Comparison of ENCODE assay signal across 1 cellular context in genomic region chr1:161047436-161048420, GRCh38.
TF ChIP-seq lines count a peak whose summit lies in the region.

No MANE protein-coding gene starts in this region.

TF ChIP-seq in WTC11, 78 proteins besides CTCF, POLR2A, EP300 and RAD21:
- TF ChIP-seq, protein P1, sequence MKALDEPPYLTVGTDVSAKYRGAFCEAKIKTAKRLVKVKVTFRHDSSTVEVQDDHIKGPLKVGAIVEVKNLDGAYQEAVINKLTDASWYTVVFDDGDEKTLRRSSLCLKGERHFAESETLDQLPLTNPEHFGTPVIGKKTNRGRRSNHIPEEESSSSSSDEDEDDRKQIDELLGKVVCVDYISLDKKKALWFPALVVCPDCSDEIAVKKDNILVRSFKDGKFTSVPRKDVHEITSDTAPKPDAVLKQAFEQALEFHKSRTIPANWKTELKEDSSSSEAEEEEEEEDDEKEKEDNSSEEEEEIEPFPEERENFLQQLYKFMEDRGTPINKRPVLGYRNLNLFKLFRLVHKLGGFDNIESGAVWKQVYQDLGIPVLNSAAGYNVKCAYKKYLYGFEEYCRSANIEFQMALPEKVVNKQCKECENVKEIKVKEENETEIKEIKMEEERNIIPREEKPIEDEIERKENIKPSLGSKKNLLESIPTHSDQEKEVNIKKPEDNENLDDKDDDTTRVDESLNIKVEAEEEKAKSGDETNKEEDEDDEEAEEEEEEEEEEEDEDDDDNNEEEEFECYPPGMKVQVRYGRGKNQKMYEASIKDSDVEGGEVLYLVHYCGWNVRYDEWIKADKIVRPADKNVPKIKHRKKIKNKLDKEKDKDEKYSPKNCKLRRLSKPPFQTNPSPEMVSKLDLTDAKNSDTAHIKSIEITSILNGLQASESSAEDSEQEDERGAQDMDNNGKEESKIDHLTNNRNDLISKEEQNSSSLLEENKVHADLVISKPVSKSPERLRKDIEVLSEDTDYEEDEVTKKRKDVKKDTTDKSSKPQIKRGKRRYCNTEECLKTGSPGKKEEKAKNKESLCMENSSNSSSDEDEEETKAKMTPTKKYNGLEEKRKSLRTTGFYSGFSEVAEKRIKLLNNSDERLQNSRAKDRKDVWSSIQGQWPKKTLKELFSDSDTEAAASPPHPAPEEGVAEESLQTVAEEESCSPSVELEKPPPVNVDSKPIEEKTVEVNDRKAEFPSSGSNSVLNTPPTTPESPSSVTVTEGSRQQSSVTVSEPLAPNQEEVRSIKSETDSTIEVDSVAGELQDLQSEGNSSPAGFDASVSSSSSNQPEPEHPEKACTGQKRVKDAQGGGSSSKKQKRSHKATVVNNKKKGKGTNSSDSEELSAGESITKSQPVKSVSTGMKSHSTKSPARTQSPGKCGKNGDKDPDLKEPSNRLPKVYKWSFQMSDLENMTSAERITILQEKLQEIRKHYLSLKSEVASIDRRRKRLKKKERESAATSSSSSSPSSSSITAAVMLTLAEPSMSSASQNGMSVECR (CRISPR knock-in tag; IDR thresholded peaks at IDR 0.05; ENCODE audit: borderline replicate concordance), result no peak
- TF ChIP-seq NR3C1 (CRISPR knock-in tag; conservative IDR thresholded peaks at IDR 0.05; ENCODE audit: low read depth) (no peak), ATF1 (CRISPR knock-in tag; IDR thresholded peaks at IDR 0.05) (no peak), CBFB (CRISPR knock-in tag; IDR thresholded peaks at IDR 0.05; ENCODE audit: low read depth) (no peak), ELF4 (CRISPR knock-in tag; IDR thresholded peaks at IDR 0.05; ENCODE audit: low read depth) (no peak)
